18 cellular contexts compared by ENCODE assay signal in the genomic region with DNA sequence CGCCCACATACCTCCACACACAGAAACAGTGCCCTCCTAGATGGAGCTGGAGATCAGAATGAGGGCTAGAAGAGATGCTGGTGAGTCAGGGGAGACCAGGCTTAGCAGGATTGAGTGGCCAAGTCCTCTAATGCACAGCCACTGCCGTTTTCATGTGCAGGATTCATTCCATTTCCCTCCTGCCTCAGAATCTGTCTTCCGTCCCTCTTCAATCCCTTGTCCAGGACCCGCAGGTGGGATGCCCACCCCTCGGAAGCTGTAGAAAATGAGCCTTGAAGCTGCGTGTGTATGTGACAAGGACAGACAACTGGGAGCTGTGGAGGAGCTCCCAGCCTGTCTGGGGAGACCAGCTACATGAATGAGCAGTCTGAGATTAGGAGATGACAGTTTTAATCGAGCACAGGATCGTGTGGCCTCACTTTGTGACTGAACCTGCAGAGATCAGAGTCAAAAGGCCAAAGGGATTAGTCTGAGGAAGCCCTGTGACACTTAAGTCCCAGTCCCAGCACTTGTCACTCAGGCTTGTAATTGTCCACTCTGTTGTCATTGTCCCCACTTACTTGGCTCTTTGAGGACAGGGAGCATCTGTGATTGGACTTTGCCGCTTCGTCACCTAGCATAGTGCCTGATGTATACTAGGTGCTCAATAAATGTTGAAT. TPM values are rescaled to one million over a fixed set of nuclear protein-coding genes. Genes with fewer than 3 reads are reported as not detected.
A peak's percentile ranks its signal among the peaks of the same experiment; 100 is the strongest.
DNase-seq lines count a peak whose midpoint lies in the region; ATAC-seq and TF ChIP-seq lines count a peak whose summit lies in the region.
"Had no signal": no experiment of that assay in that cellular context is flagged by ENCODE, and none has a peak within 500 bp of the region (broad histone marks: within the 10 kb centered on the region; RNA-seq: fewer than 3 reads in every experiment).

No MANE protein-coding gene starts in this region.

- H3K9me3 Mint-ChIP-seq in WTC11 (no peaks in the 10 kb centered on the region), immature natural killer cell (no peaks in the 10 kb centered on the region)
- H3K9me3 Mint-ChIP-seq: CD4-positive, alpha-beta T cell had no signal

- peaks cover 23 to 67% of the 10 kb centered on the region in 2 donors for H3K4me1 ChIP-seq in thoracic aorta (ENCODE audit: control insufficient read depth in 1 of 2, low read depth in 2 of 2)

- H3K27me3 ChIP-seq in thoracic aorta (replicated peaks; ENCODE audit: insufficient read depth), result no peaks in the 10 kb centered on the region

- DNase-seq in DMS53 (lab: John Stamatoyannopoulos, UW) (peak; percentile 33), DMS53 treated with DMSO at 0.1 percent for 48 hours (lab: John Stamatoyannopoulos, UW; ENCODE audit: unreplicated experiment) (no peak), WTC11 (ENCODE audit: low spot score) (no peak), immature natural killer cell (no peak), thoracic aorta (ENCODE audit: low spot score) (no peak), SKM-1 treated with dmso at 0.1 percent for 144 hours (lab: John Stamatoyannopoulos, UW; ENCODE audit: unreplicated experiment) (no peak), epidermal melanocyte (ENCODE audit: insufficient read length, low spot score) (no peak)
- DNase-seq: AML-193; Calu3; CD4-positive, alpha-beta T cell; DND-41; GDM1; GM23248; H7 had no signal

- no peak overlapping the region for H3K4me3 ChIP-seq in thoracic aorta
- H3K4me3 ChIP-seq: GM23248 had no signal

- no peak overlapping the region for H3K27ac Mint-ChIP-seq in WTC11
- H3K27ac Mint-ChIP-seq in immature natural killer cell, result peak overlapping the region in 4 of 6 donors; percentile 37 to 63 (median 48)
- H3K27ac Mint-ChIP-seq: CD4-positive, alpha-beta T cell had no signal

- H3K4me3 Mint-ChIP-seq in WTC11, result no peak overlapping the region
- H3K4me3 Mint-ChIP-seq in immature natural killer cell, result peak overlapping the region in 2 of 5 donors; percentile 0 to 14
- H3K4me3 Mint-ChIP-seq: CD4-positive, alpha-beta T cell had no signal

- H3K4me1 Mint-ChIP-seq in WTC11 (peaks cover 18% of the 10 kb centered on the region), immature natural killer cell (peaks cover 21 to 53% of the 10 kb centered on the region in 2 donors)

- POLR2A ChIA-PET in WTC11 (lab: Charles Lee), result no interaction called here

- H3K27me3 Mint-ChIP-seq in WTC11 (ENCODE audit: low read depth), result peaks cover 20% of the 10 kb centered on the region
- H3K27me3 Mint-ChIP-seq in immature natural killer cell (ENCODE audit: low read depth in 3 of 3), result peaks cover 3 to 10% (median 5%) of the 10 kb centered on the region in 3 donors

- CTCF ChIA-PET in WTC11 (lab: Charles Lee), result interaction anchor here (0.7 to 8.0 kb wide), 9 partner anchors 9 to 100 kb away, joined by 3 to 76 read pairs (median 14); partner anchors contain the start of gene LGR6

- peak overlapping the region; percentile 69 to 83 for H3K27ac ChIP-seq in thoracic aorta
- H3K27ac ChIP-seq: 22Rv1, GM23248 had no signal

- H3K36me3 ChIP-seq in thoracic aorta, result no peaks in the 10 kb centered on the region

- H3K9me3 ChIP-seq in thoracic aorta, result no peaks in the 10 kb centered on the region

- ATAC-seq in WTC11 (no peak), thoracic aorta (ENCODE audit: insufficient number of reproducible peaks, low FRiP score, low read depth) (no peak), GM21717 (IDR thresholded peaks at IDR 0.05; ENCODE audit: unreplicated experiment) (no peak)

- TF ChIP-seq CTCF in WTC11 (IDR thresholded peaks at IDR 0.05) (no peak), thoracic aorta (IDR thresholded peaks at IDR 0.05) (no peak)

- H3K36me3 Mint-ChIP-seq in WTC11 (no peaks in the 10 kb centered on the region), immature natural killer cell (peaks cover 0 to 19% (median 3%) of the 10 kb centered on the region in 3 donors)

TF ChIP-seq in WTC11, 78 proteins besides CTCF, POLR2A, EP300 and RAD21:
- TF ChIP-seq, protein P1, sequence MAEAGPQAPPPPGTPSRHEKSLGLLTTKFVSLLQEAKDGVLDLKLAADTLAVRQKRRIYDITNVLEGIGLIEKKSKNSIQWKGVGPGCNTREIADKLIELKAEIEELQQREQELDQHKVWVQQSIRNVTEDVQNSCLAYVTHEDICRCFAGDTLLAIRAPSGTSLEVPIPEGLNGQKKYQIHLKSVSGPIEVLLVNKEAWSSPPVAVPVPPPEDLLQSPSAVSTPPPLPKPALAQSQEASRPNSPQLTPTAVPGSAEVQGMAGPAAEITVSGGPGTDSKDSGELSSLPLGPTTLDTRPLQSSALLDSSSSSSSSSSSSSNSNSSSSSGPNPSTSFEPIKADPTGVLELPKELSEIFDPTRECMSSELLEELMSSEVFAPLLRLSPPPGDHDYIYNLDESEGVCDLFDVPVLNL (CRISPR knock-in tag; IDR thresholded peaks at IDR 0.05; ENCODE audit: borderline replicate concordance, low read depth), result no peak
- TF ChIP-seq ZNF317 (CRISPR knock-in tag; IDR thresholded peaks at IDR 0.05; ENCODE audit: borderline replicate concordance, low read depth), result peak; percentile 97

RNA-seq across cellular contexts. Expression of gene LGR6, which starts 22.0 kb away (rescaled TPM):
- 0.78 to 1.1 TPM (median 1.1 TPM) in 3 replicates for total RNA-seq in WTC11 (2021)
- polyA plus RNA-seq in immature natural killer cell, result 10 to 100 TPM; 10.9 to 26.8 (median 21.1) TPM
- 10 to 100 TPM; 76.6 to 99.0 TPM for total RNA-seq in thoracic aorta
- total RNA-seq: A673, Calu3, GM23248, HepG2 had no signal
- polyA plus RNA-seq: GM23248 had no signal

RNA-seq across cellular contexts. Expression of gene PTPN7, which starts 55.2 kb away (rescaled TPM):
- total RNA-seq in WTC11 (2021) (0.98 to 1.1 TPM (median 1.1 TPM) in 3 replicates), thoracic aorta (1 to 10 TPM; 4.3 to 6.1 TPM)
- 100 to 1,000 TPM in 1 of 3 donors, 10 to 100 TPM in 2; 55.4 to 126 (median 58.4) TPM for polyA plus RNA-seq in immature natural killer cell
- total RNA-seq: Calu3, GM23248, HepG2 had no signal
- polyA plus RNA-seq: GM23248, HepG2 had no signal

Comparison
In these comparisons a context has a peak if more than half of its experiments do, and no peak if none do; other contexts are left out.
1. RNA of gene LGR6, which starts 22.0 kb away (total RNA-seq): 76.6 to 99.0 TPM in thoracic aorta; 0.78 to 1.1 TPM in WTC11; every median in the first group is over 10 times any median in the second.